ENCODE assay signal across 10 cellular contexts in the genomic region with DNA sequence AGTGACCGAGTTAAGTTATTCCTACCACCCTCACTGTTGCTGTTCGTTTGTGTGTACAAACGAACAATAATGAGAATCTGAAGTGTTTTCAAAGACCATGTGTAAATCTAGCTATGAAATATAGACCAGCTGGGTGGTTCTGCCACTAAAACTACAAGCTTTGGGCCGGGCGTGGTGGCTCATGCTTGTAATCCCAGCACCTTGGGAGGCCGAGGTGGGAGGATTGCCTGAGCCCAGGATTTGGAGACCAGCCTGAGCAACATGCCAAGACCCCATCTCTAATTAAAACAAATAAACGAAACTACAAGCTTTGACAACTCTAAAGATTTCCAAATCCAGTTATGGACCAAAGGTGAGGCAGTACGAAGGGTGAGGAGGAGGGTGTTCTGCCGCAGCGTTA. TPM values are rescaled to one million over a fixed set of nuclear protein-coding genes. Genes with fewer than 3 reads are reported as not detected.
DNase-seq lines count a peak whose midpoint lies in the region; ATAC-seq, FAIRE-seq and TF ChIP-seq lines count a peak whose summit lies in the region.
"Had no signal": no experiment of that assay in that cellular context is flagged by ENCODE, and none has a peak within 500 bp of the region (broad histone marks: within the 10 kb centered on the region; RNA-seq: fewer than 3 reads in every experiment).

No MANE protein-coding gene starts in this region.

- H3K27ac ChIP-seq in kidney (ENCODE audit: low read depth in 2 of 2, low read length in 2 of 2) (no peak overlapping the region), suprapubic skin (no peak overlapping the region)

- H3K4me3 Mint-ChIP-seq in activated naive CD4-positive, alpha-beta T cell treated with anti-CD3 and anti-CD28 coated beads for 36 hours, result peak overlapping the region; percentile 64
- peak overlapping the region; percentile 73 for H3K4me3 Mint-ChIP-seq in activated T-helper 2 cell treated with anti-CD3 and anti-CD28 coated beads, Interferon-gamma antibody, Interleukin-2, Interleukin-4, amounts not matched to agents 10 μg/mL and 5 μg/mL and 100 μg/mL, durations not matched to agents 14 hours and 24 hours and 36 hours (ENCODE audit: low read depth)

- ATAC-seq in HG02938 (IDR thresholded peaks at IDR 0.05; ENCODE audit: unreplicated experiment), result no peak

- H3K36me3 ChIP-seq in kidney (ENCODE audit: control insufficient read depth in 1 of 2, insufficient read depth in 2 of 2, low read length in 2 of 2) (peaks cover 18 to 29% of the 10 kb centered on the region in 2 donors), suprapubic skin (peaks cover 43% of the 10 kb centered on the region)

- TF ChIP-seq POLR2A in suprapubic skin (IDR thresholded peaks at IDR 0.05), result no peak

- H3K36me3 Mint-ChIP-seq in activated naive CD4-positive, alpha-beta T cell treated with anti-CD3 and anti-CD28 coated beads for 36 hours (ENCODE audit: low read depth), result peaks cover 22% of the 10 kb centered on the region
- peaks cover 28% of the 10 kb centered on the region for H3K36me3 Mint-ChIP-seq in activated T-helper 2 cell treated with anti-CD3 and anti-CD28 coated beads, Interferon-gamma antibody, Interleukin-2, Interleukin-4, amounts not matched to agents 10 μg/mL and 5 μg/mL and 100 μg/mL, durations not matched to agents 14 hours and 24 hours and 36 hours (ENCODE audit: low read depth)

- H3K4me1 ChIP-seq in kidney (ENCODE audit: control insufficient read depth in 1 of 2, insufficient read depth in 1 of 2, low read depth in 1 of 2, low read length in 2 of 2), result peaks cover 8 to 15% of the 10 kb centered on the region in 2 donors
- peaks cover 23% of the 10 kb centered on the region for H3K4me1 ChIP-seq in suprapubic skin

- H3K9me3 Mint-ChIP-seq in activated naive CD4-positive, alpha-beta T cell treated with anti-CD3 and anti-CD28 coated beads for 36 hours, result no peaks in the 10 kb centered on the region
- H3K9me3 Mint-ChIP-seq in activated T-helper 2 cell treated with anti-CD3 and anti-CD28 coated beads, Interferon-gamma antibody, Interleukin-2, Interleukin-4, amounts not matched to agents 10 μg/mL and 5 μg/mL and 100 μg/mL, durations not matched to agents 14 hours and 24 hours and 36 hours, result no peaks in the 10 kb centered on the region

- H3K27me3 ChIP-seq in suprapubic skin, result no peaks in the 10 kb centered on the region

- intact Hi-C loops in activated naive CD4-positive, alpha-beta T cell treated with anti-CD3 and anti-CD28 coated beads for 36 hours (cut with micrococcal nuclease), result loop anchor here (2.0 to 10.0 kb wide), 3 partner anchors 83 to 791 kb away; partner anchors contain the start of genes FDXR and TSEN54
- intact Hi-C loops in activated T-helper 2 cell treated with anti-CD3 and anti-CD28 coated beads, Interferon-gamma antibody, Interleukin-2, Interleukin-4, amounts not matched to agents 10 μg/mL and 5 μg/mL and 100 μg/mL, durations not matched to agents 14 hours and 24 hours and 36 hours (cut with micrococcal nuclease), result loop anchor here (5.0 to 10.0 kb wide), 2 partner anchors 149 to 391 kb away; partner anchors contain the start of genes CASKIN2, MIF4GD and TSEN54
- intact Hi-C loops in kidney (cut with DNase I), result no loop called here

- H3K9me3 ChIP-seq in kidney (ENCODE audit: control insufficient read depth in 1 of 2, low read length in 2 of 2) (no peaks in the 10 kb centered on the region), suprapubic skin (no peaks in the 10 kb centered on the region)

- no peak overlapping the region for H3K9ac ChIP-seq in kidney (ENCODE audit: low read length in 2 of 2)

- no peak for FAIRE-seq in kidney (lab: Jason Lieb, UNC)
- FAIRE-seq: TTC549 had no signal

- H3K27me3 Mint-ChIP-seq in activated naive CD4-positive, alpha-beta T cell treated with anti-CD3 and anti-CD28 coated beads for 36 hours (ENCODE audit: low read depth), result no peaks in the 10 kb centered on the region
- no peaks in the 10 kb centered on the region for H3K27me3 Mint-ChIP-seq in activated T-helper 2 cell treated with anti-CD3 and anti-CD28 coated beads, Interferon-gamma antibody, Interleukin-2, Interleukin-4, amounts not matched to agents 10 μg/mL and 5 μg/mL and 100 μg/mL, durations not matched to agents 14 hours and 24 hours and 36 hours (ENCODE audit: low read depth)

- 81% methylated on average over 10 of the region's 10 CpGs for WGBS in suprapubic skin

- peak overlapping the region; percentile 81 to 96 for H3K4me3 ChIP-seq in kidney (ENCODE audit: low read length in 2 of 2)
- peak overlapping the region; percentile 88 for H3K4me3 ChIP-seq in suprapubic skin

- H3K27ac Mint-ChIP-seq in activated naive CD4-positive, alpha-beta T cell treated with anti-CD3 and anti-CD28 coated beads for 36 hours, result no peak overlapping the region
- peak overlapping the region; percentile 38 for H3K27ac Mint-ChIP-seq in activated T-helper 2 cell treated with anti-CD3 and anti-CD28 coated beads, Interferon-gamma antibody, Interleukin-2, Interleukin-4, amounts not matched to agents 10 μg/mL and 5 μg/mL and 100 μg/mL, durations not matched to agents 14 hours and 24 hours and 36 hours

- peaks cover 28% of the 10 kb centered on the region for H3K4me1 Mint-ChIP-seq in activated naive CD4-positive, alpha-beta T cell treated with anti-CD3 and anti-CD28 coated beads for 36 hours (ENCODE audit: low read depth)
- peaks cover 20% of the 10 kb centered on the region for H3K4me1 Mint-ChIP-seq in activated T-helper 2 cell treated with anti-CD3 and anti-CD28 coated beads, Interferon-gamma antibody, Interleukin-2, Interleukin-4, amounts not matched to agents 10 μg/mL and 5 μg/mL and 100 μg/mL, durations not matched to agents 14 hours and 24 hours and 36 hours (ENCODE audit: low read depth)

- CTCF ChIA-PET in activated naive CD4-positive, alpha-beta T cell treated with anti-CD3 and anti-CD28 coated beads for 36 hours (lab: Charles Lee), result interaction anchor here (1.4 to 1.7 kb wide), 5 partner anchors 8 to 87 kb away, joined by 4 to 10 read pairs (median 4); partner anchors contain the start of gene SMIM5

- no peak for TF ChIP-seq EP300 in suprapubic skin (IDR thresholded peaks at IDR 0.05)

- TF ChIP-seq CTCF in kidney (IDR thresholded peaks at IDR 0.05; ENCODE audit: borderline replicate concordance, extremely low read depth, insufficient read depth) (no peak), suprapubic skin (IDR thresholded peaks at IDR 0.05) (no peak), GM10266 (IDR thresholded peaks at IDR 0.05; ENCODE audit: control insufficient read depth, insufficient read depth, low read depth, missing control alignments) (no peak)

- no peak for DNase-seq in activated naive CD4-positive, alpha-beta T cell treated with anti-CD3 and anti-CD28 coated beads for 36 hours
- no peak for DNase-seq in activated naive CD4-positive, alpha-beta T cell treated with anti-CD3 and anti-CD28 coated beads, Interleukin-2, amount 50 U/mL, for 16 hours
- no peak for DNase-seq in activated T-helper 2 cell treated with anti-CD3 and anti-CD28 coated beads, Interferon-gamma antibody, Interleukin-2, Interleukin-4, amounts not matched to agents 10 μg/mL and 5 μg/mL and 100 μg/mL, durations not matched to agents 14 hours and 24 hours and 36 hours (ENCODE audit: low spot score)
- peak; percentile 20 for DNase-seq in kidney
- no peak for DNase-seq in suprapubic skin (ENCODE audit: low spot score in 2 of 2)
- no peak for DNase-seq in DMS 273 treated with DMSO at 0.1 percent for 48 hours (lab: John Stamatoyannopoulos, UW)
- DNase-seq in GM10266 (ENCODE audit: extremely low spot score), result no peak
- DNase-seq: KG1 had no signal

RNA-seq across cellular contexts. Expression of gene RECQL5, which starts 1.0 kb away (rescaled TPM):
- 10 to 100 TPM; 36.2 to 44.0 TPM for total RNA-seq in activated naive CD4-positive, alpha-beta T cell treated with anti-CD3 and anti-CD28 coated beads for 36 hours
- total RNA-seq in activated T-helper 2 cell treated with anti-CD3 and anti-CD28 coated beads, Interferon-gamma antibody, Interleukin-2, Interleukin-4, amounts not matched to agents 10 μg/mL and 5 μg/mL and 100 μg/mL, durations not matched to agents 14 hours and 24 hours and 36 hours, result 30.8 and 33.3 TPM in 2 replicates
- total RNA-seq in kidney, result 51.6 TPM
- polyA plus RNA-seq in kidney (ENCODE audit: insufficient read depth, low read depth, low replicate concordance), result 40.0 TPM
- total RNA-seq in suprapubic skin, result 100 to 1,000 TPM in 1 of 4 donors, 10 to 100 TPM in 3; 35.3 to 129 (median 63.6) TPM

RNA-seq across cellular contexts. Expression of gene SAP30BP, which starts 1.2 kb away (rescaled TPM):
- 10 to 100 TPM; 68.3 TPM for total RNA-seq in activated naive CD4-positive, alpha-beta T cell treated with anti-CD3 and anti-CD28 coated beads for 36 hours
- total RNA-seq in activated T-helper 2 cell treated with anti-CD3 and anti-CD28 coated beads, Interferon-gamma antibody, Interleukin-2, Interleukin-4, amounts not matched to agents 10 μg/mL and 5 μg/mL and 100 μg/mL, durations not matched to agents 14 hours and 24 hours and 36 hours, result 97.6 and 101 TPM in 2 replicates
- total RNA-seq in kidney (95.1 TPM), suprapubic skin (100 to 1,000 TPM in 1 of 4 donors, 10 to 100 TPM in 3; 67.0 to 104 (median 86.3) TPM)
- 62.9 TPM for polyA plus RNA-seq in kidney (ENCODE audit: insufficient read depth, low read depth, low replicate concordance)

RNA-seq across cellular contexts. Expression of gene SMIM5, which starts 32.7 kb away (rescaled TPM):
- not detected for total RNA-seq in activated naive CD4-positive, alpha-beta T cell treated with anti-CD3 and anti-CD28 coated beads for 36 hours
- total RNA-seq in activated T-helper 2 cell treated with anti-CD3 and anti-CD28 coated beads, Interferon-gamma antibody, Interleukin-2, Interleukin-4, amounts not matched to agents 10 μg/mL and 5 μg/mL and 100 μg/mL, durations not matched to agents 14 hours and 24 hours and 36 hours, result 0.09 and 0.16 TPM in 2 replicates
- total RNA-seq in kidney (8.0 TPM), suprapubic skin (10 to 100 TPM in 2 of 4 donors, 1 to 10 TPM in 2; 1.7 to 11.8 (median 8.6) TPM)
- polyA plus RNA-seq in kidney (ENCODE audit: insufficient read depth, low read depth, low replicate concordance), result 63.0 TPM

RNA-seq across cellular contexts. Expression of gene ITGB4, which starts 55.3 kb away (rescaled TPM):
- 1 to 10 TPM in 1 of 2 experiments, under 1 TPM in 1; 0.83 to 1.0 TPM for total RNA-seq in activated naive CD4-positive, alpha-beta T cell treated with anti-CD3 and anti-CD28 coated beads for 36 hours
- 1.3 and 2.0 TPM in 2 replicates for total RNA-seq in activated T-helper 2 cell treated with anti-CD3 and anti-CD28 coated beads, Interferon-gamma antibody, Interleukin-2, Interleukin-4, amounts not matched to agents 10 μg/mL and 5 μg/mL and 100 μg/mL, durations not matched to agents 14 hours and 24 hours and 36 hours
- 149 TPM for total RNA-seq in kidney
- 15.7 TPM for polyA plus RNA-seq in kidney (ENCODE audit: insufficient read depth, low read depth, low replicate concordance)
- total RNA-seq in suprapubic skin, result 100 to 1,000 TPM; 382 to 583 (median 474) TPM
